ENCODE assay signal across 8 cellular contexts in genomic region chr19:49983645-49984229, GRCh38.
DNase-seq lines count a peak whose midpoint lies in the region; ATAC-seq and TF ChIP-seq lines count a peak whose summit lies in the region.

No MANE protein-coding gene starts in this region.

- peak; percentile 93 for TF ChIP-seq CTCF in GM06990 (IDR thresholded peaks at IDR 0.05; ENCODE audit: insufficient read depth, low read length, poor library complexity, severe bottlenecking)
- TF ChIP-seq CTCF in NB4 (IDR thresholded peaks at IDR 0.05; ENCODE audit: low read depth, low read length), result peak; percentile 87
- TF ChIP-seq CTCF in astrocyte of the cerebellum (IDR thresholded peaks at IDR 0.05; ENCODE audit: low read depth, low read length, missing control alignments), result peak; percentile 71

- DNase-seq in GM06990 (ENCODE audit: extremely low read depth, insufficient read length), result no peak
- DNase-seq in NB4 (ENCODE audit: low read depth), result peak; percentile 79
- peak; percentile 80 for DNase-seq in T-helper 9 cell
- DNase-seq in astrocyte of the cerebellum (ENCODE audit: low read depth), result no peak
- DNase-seq in inferior parietal cortex (ENCODE audit: extremely low spot score), result peak; percentile 59
- peak; percentile 82 for DNase-seq in stimulated activated CD4-positive, alpha-beta T cell treated with anti-CD3 and anti-CD28 coated beads, Interleukin-1b, Interleukin-23, amount 100 ng/mL, for 48 hours
- DNase-seq in SKM-1 treated with dmso at 0.1 percent for 144 hours (lab: John Stamatoyannopoulos, UW; ENCODE audit: unreplicated experiment), result no peak

- H3K36me3 ChIP-seq in GM06990 (ENCODE audit: control insufficient read depth, insufficient read depth, low read length), result peaks cover 18% of the 10 kb centered on the region

- TF ChIP-seq POLR2A in NB4 (IDR thresholded peaks at IDR 0.05; ENCODE audit: extremely low read depth, insufficient read length), result no peak

- in situ Hi-C loops in astrocyte of the cerebellum (cut with HindIII; ENCODE audit: low sequenced_read_pairs), result no loop called here

- ATAC-seq in GM19328 (IDR thresholded peaks at IDR 0.05; ENCODE audit: unreplicated experiment), result no peak

- no peaks in the 10 kb centered on the region for H3K27me3 ChIP-seq in GM06990 (replicated peaks; ENCODE audit: control insufficient read depth, insufficient read depth, low read length)

- H3K4me3 ChIP-seq in GM06990 (replicated peaks; ENCODE audit: low read depth, low read length) (no peak overlapping the region), NB4 (ENCODE audit: low read depth, low read length) (no peak overlapping the region), astrocyte of the cerebellum (ENCODE audit: low read depth, low read length) (no peak overlapping the region)

Comparison
In these comparisons a context has a peak if more than half of its experiments do, and no peak if none do; other contexts are left out.
1. DNase-seq: peak in NB4 (single experiment), T-helper 9 cell (single experiment), inferior parietal cortex (single experiment) and stimulated activated CD4-positive, alpha-beta T cell treated with anti-CD3 and anti-CD28 coated beads, Interleukin-1b, Interleukin-23, amount 100 ng/mL, for 48 hours (single experiment); none in GM06990 (single experiment), astrocyte of the cerebellum (single experiment) and SKM-1 treated with dmso at 0.1 percent for 144 hours (single experiment).
2. Peak in every context shown above with its lines, with median percentiles within 50 percentile points of each other: CTCF ChIP-seq.